In the genomic region with DNA sequence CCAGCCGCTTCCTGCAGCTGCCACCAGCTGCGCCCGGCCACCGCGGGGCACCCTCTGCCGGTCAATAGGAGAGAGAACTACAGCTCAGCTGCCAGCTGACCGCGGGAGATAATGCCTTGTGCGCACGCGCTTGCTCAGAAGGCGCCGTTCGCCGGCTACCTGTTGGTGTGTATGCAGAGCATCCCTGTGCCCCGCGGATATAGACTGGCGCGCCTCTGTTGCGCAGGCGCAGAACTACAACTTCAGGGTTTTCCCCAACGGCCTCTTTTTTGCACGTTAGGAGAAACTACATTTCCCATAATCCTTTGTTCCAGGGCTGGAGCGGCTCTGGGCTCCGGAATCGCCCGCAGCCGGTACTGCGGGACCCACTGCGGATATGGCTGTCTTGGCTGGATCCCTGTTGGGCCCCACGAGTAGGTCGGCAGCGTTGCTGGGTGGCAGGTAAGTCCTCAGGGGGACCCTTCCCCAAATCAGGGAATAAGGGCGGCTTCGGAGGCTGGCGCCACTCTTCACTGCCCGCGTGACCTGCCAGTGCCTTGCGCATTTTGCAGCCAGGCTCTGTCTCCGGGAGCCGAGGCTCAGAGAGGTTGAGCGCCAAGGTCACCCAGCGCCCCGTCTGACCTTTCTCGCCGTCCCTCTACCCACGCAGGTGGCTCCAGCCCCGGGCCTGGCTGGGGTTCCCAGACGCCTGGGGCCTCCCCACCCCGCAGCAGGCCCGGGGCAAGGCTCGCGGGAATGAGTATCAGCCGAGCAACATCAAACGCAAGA, we compare ENCODE assay signal across 8 cellular contexts. TPM values are rescaled to one million over a fixed set of nuclear protein-coding genes. Genes with fewer than 3 reads are reported as not detected.
DNase-seq lines count a peak whose midpoint lies in the region; ATAC-seq and TF ChIP-seq lines count a peak whose summit lies in the region.

A gene (plus strand): TSS at position 356 of the 768 bp plus-strand sequence. CDS start 21 bp downstream, at position 377.

- H3K36me3 ChIP-seq in right atrium auricular region (no peaks in the 10 kb centered on the region), vagina (no peaks in the 10 kb centered on the region)

- H3K4me1 ChIP-seq in right atrium auricular region (peaks cover 0 to 70% of the 10 kb centered on the region in 2 donors), vagina (peaks cover 61% of the 10 kb centered on the region)

- TF ChIP-seq CTCF in GM13977 (IDR thresholded peaks at IDR 0.05; ENCODE audit: extremely low read depth, insufficient read depth, missing control alignments) (peak; percentile 72), right atrium auricular region (IDR thresholded peaks at IDR 0.05) (peak in 1 of 2 donors; percentile 71), vagina (IDR thresholded peaks at IDR 0.05) (peak in 2 of 3 experiments; percentile 58 to 80)

- peak; percentile 65 for ATAC-seq in HG02885 (IDR thresholded peaks at IDR 0.05; ENCODE audit: poor library complexity, unreplicated experiment)

- peak; percentile 93 for DNase-seq in GM13977 (ENCODE audit: low spot score)
- DNase-seq in NCI-H1694 treated with DMSO at 0.1 percent for 48 hours (lab: John Stamatoyannopoulos, UW) = peak; percentile 97
- DNase-seq in T-helper 2 cell = peak; percentile 85 to 99 (median 93)
- peak; percentile 67 to 100 (median 94) for DNase-seq in anterior cingulate cortex (lab: John Stamatoyannopoulos, UW)
- DNase-seq in right atrium auricular region (ENCODE audit: low spot score) = peak; percentile 95
- DNase-seq in pulmonary artery endothelial cell (ENCODE audit: low read depth, low spot score) = peak; percentile 95
- DNase-seq in vagina (ENCODE audit: extremely low spot score in 2 of 2) = peak; percentile 98 to 99

- intact Hi-C loops in vagina (cut with DNase I) = no loop called here

- H3K4me3 ChIP-seq in right atrium auricular region (peak within 1 kb of the TSS; percentile 55 to 77), vagina (peak within 1 kb of the TSS; percentile 64 to 69)

- no peak for TF ChIP-seq POLR2A in vagina (IDR thresholded peaks at IDR 0.05)

- in situ Hi-C loops in GM13977 (cut with MboI; ENCODE audit: low pct_unique_long_range_greater_than_20kb, low sequenced_read_pairs, unreplicated experiment) = no loop called here

- H3K9me3 ChIP-seq in right atrium auricular region (no peaks in the 10 kb centered on the region), vagina (no peaks in the 10 kb centered on the region)

- no peaks in the 10 kb centered on the region for H3K27me3 ChIP-seq in right atrium auricular region
- H3K27me3 ChIP-seq in vagina = no peaks in the 10 kb centered on the region

- H3K27ac ChIP-seq in right atrium auricular region = peak within 1 kb of the TSS; percentile 91 to 96
- H3K27ac ChIP-seq in vagina = peak within 1 kb of the TSS; percentile 92

RNA-seq across cellular contexts. Expression of the gene that starts here (rescaled TPM):
- total RNA-seq in right atrium auricular region (100 to 1,000 TPM; 203 to 254 TPM), pulmonary artery endothelial cell (35.8 and 44.0 TPM in 2 replicates), vagina (176 TPM)

Comparison
In these comparisons a context has a peak if more than half of its experiments do, and no peak if none do; other contexts are left out.
1. Peak in every context shown above with its lines: DNase-seq, ATAC-seq, H3K4me3 ChIP-seq and H3K27ac ChIP-seq.